8 cellular contexts compared by ENCODE assay signal in the genomic region with DNA sequence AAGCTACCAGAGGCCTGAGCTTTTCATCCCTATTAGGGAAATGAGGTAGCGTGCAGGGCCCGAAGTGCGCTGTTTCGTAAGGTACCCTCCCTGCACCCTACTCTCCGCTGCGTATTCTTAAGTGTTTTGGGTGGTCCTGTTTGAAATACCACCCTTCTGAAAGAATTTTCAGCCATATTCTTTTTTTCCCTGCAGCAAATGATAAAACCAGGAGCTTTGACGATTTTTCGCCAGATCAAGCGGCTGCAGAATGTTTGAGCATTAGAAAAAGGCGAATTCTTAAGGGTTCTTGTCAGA. TPM values are rescaled to one million over a fixed set of nuclear protein-coding genes. Genes with fewer than 3 reads are reported as not detected.
A peak's percentile ranks its signal among the peaks of the same experiment; 100 is the strongest.
DNase-seq lines count a peak whose midpoint lies in the region; ATAC-seq and TF ChIP-seq lines count a peak whose summit lies in the region.

No MANE protein-coding gene starts in this region.

- peak; percentile 5; the same call in 1 of the 2 replicates for ATAC-seq in IMR-90 (ENCODE audit: low read depth)
- peak in 1 of 2 donors; percentile 8 for ATAC-seq in stimulated activated naive B cell treated with anti-CD40 and anti-IgM and Interleukin-4, amounts not matched to agents 10 μg/mL and 1 μg/mL and 100 μg/mL, for 72 hours (replicated peaks)

- 0 out of 2 replicates have a peak, but pooled peaks cover 3% of the 10 kb centered on the region for H3K9me1 ChIP-seq in IMR-90 (ENCODE audit: insufficient read depth, low read length)

- H3K4me3 ChIP-seq in BLaER1 treated with 17β-estradiol and CSF1 and Interleukin-3, amounts not matched to agents 10 nM and 100 nM, result peak overlapping the region; percentile 81 to 100 (median 96)
- H3K4me3 ChIP-seq in IMR-90 (ENCODE audit: insufficient read depth, low read depth, low read length) (peak overlapping the region; percentile 91), adipocyte (ENCODE audit: low read length) (peak overlapping the region; percentile 96), iPS-11a (ENCODE audit: low read depth, low read length) (peak overlapping the region; percentile 99)

- H3K9me3 ChIP-seq in BLaER1 treated with 17β-estradiol and CSF1 and Interleukin-3, amounts not matched to agents 10 nM and 100 nM (replicated peaks in 1 of 11), result no peaks in the 10 kb centered on the region
- H3K9me3 ChIP-seq in IMR-90 (ENCODE audit: control insufficient read depth, insufficient read depth, low read length) (no peaks in the 10 kb centered on the region), adipocyte (ENCODE audit: control insufficient read depth, low read length) (no peaks in the 10 kb centered on the region)

- no CpG with 5 or more reads among the region's 10 CpGs for WGBS in IMR-90 (ENCODE audit: extremely low coverage in 2 of 2, insufficient read length in 1 of 2), 2 experiments

- in situ Hi-C loops in IMR-90 (cut with MboI; ENCODE audit: low sequenced_read_pairs), result no loop called here

- peak overlapping the region; percentile 90 to 99 (median 98) for H3K9ac ChIP-seq in BLaER1 treated with 17β-estradiol and CSF1 and Interleukin-3, amounts not matched to agents 10 nM and 100 nM
- H3K9ac ChIP-seq in IMR-90 (ENCODE audit: low read depth, low read length) (peak overlapping the region; percentile 91), adipocyte (ENCODE audit: low read length) (peak overlapping the region; percentile 99)

- peak overlapping the region; percentile 4 to 61; a peak in 1 of 4 replicates for H4K8ac ChIP-seq in IMR-90 (ENCODE audit: low read depth in 2 of 2, low read length in 2 of 2)

- peak overlapping the region; percentile 80 to 98 (median 90) for H3K4me2 ChIP-seq in BLaER1 treated with 17β-estradiol and CSF1 and Interleukin-3, amounts not matched to agents 10 nM and 100 nM
- peak overlapping the region; percentile 92 for H3K4me2 ChIP-seq in IMR-90 (ENCODE audit: low read depth, low read length)

- no peaks in the 10 kb centered on the region for H3K9me3 Mint-ChIP-seq in stimulated activated naive B cell treated with anti-CD40 and anti-IgM and Interleukin-4, amounts not matched to agents 10 μg/mL and 1 μg/mL and 100 μg/mL, for 72 hours

- peak overlapping the region; percentile 63 for H3K23ac ChIP-seq in IMR-90 (ENCODE audit: low read depth, low read length)

- peaks cover 28 to 54% (median 49%) of the 10 kb centered on the region in 11 experiments; a peak in 21 of 22 replicates for H4K20me1 ChIP-seq in BLaER1 treated with 17β-estradiol and CSF1 and Interleukin-3, amounts not matched to agents 10 nM and 100 nM
- peaks cover 22% of the 10 kb centered on the region; the same call in 1 of the 2 replicates for H4K20me1 ChIP-seq in IMR-90 (ENCODE audit: insufficient read depth, low read length)

- H3K27ac ChIP-seq in BLaER1 treated with 17β-estradiol and CSF1 and Interleukin-3, amounts not matched to agents 10 nM and 100 nM, result peak overlapping the region; percentile 90 to 99 (median 98); a peak in 21 of 22 replicates
- H3K27ac ChIP-seq in IMR-90 (ENCODE audit: insufficient read depth, low read length), result peak overlapping the region; percentile 92

- peak overlapping the region; percentile 95 for H3K56ac ChIP-seq in IMR-90 (ENCODE audit: extremely low read depth, insufficient read depth, low read length)

- POLR2A ChIA-PET in IMR-90 (lab: Charles Lee; ENCODE audit: unreplicated experiment), result no interaction called here
- POLR2A ChIA-PET in HEK293T (lab: Yijun Ruan, JAX), result interaction anchor here (1.0 to 1.7 kb wide), 3 partner anchors 37 to 147 kb away, joined by 3 to 4 read pairs (median 3); no protein-coding TSS in a partner anchor

- H2AFZ ChIP-seq in IMR-90 (replicated peaks; ENCODE audit: low read length, poor library complexity), result peak overlapping the region; percentile 98

- dilution Hi-C loops in IMR-90 (cut with HindIII; ENCODE audit: low sequenced_read_pairs, unreplicated experiment), result no loop called here

- peak overlapping the region; percentile 86 for H2BK5ac ChIP-seq in IMR-90 (ENCODE audit: low read depth, low read length, poor library complexity, severe bottlenecking)

- no peak overlapping the region for H2BK20ac ChIP-seq in IMR-90 (ENCODE audit: low read depth, low read length)

- CTCF ChIA-PET in IMR-90 (lab: Yijun Ruan, JAX) (interaction anchor here (0.5 to 3.1 kb wide), 3 partner anchors 23 to 218 kb away, joined by 3 to 12 read pairs (median 3); no protein-coding TSS in a partner anchor), HEK293T (lab: Yijun Ruan, JAX) (interaction anchor here (1.0 kb wide), 1 partner anchor 62 kb away, joined by 5 read pairs; no protein-coding TSS in a partner anchor)

- BruUV-seq in IMR-90 (replicated peaks; lab: Mats Ljungman, UMichigan), result no TSS peak

- no peak overlapping the region for H4K5ac ChIP-seq in IMR-90 (ENCODE audit: low read depth, low read length)

- peaks cover 18 to 23% of the 10 kb centered on the region in 2 donors for H3K36me3 Mint-ChIP-seq in stimulated activated naive B cell treated with anti-CD40 and anti-IgM and Interleukin-4, amounts not matched to agents 10 μg/mL and 1 μg/mL and 100 μg/mL, for 72 hours

- peak overlapping the region; percentile 67; the same call in 1 of the 2 replicates for H3K18ac ChIP-seq in IMR-90 (ENCODE audit: low read depth, low read length)

- peaks cover 31 to 68% (median 37%) of the 10 kb centered on the region in 10 experiments for H3K4me1 ChIP-seq in BLaER1 treated with 17β-estradiol and CSF1 and Interleukin-3, amounts not matched to agents 10 nM and 100 nM
- H3K4me1 ChIP-seq in IMR-90 (ENCODE audit: control insufficient read depth, insufficient read depth, low read length) (no peaks in the 10 kb centered on the region), adipocyte (ENCODE audit: control insufficient read depth, insufficient read depth, low read length) (peaks cover 31% of the 10 kb centered on the region)

- no peak overlapping the region for H2BK15ac ChIP-seq in IMR-90 (ENCODE audit: low read depth, low read length)

- no peaks in the 10 kb centered on the region for H3K27me3 ChIP-seq in BLaER1 treated with 17β-estradiol and CSF1 and Interleukin-3, amounts not matched to agents 10 nM and 100 nM
- H3K27me3 ChIP-seq in IMR-90 (ENCODE audit: control insufficient read depth, insufficient read depth, low read length), result no peaks in the 10 kb centered on the region
- H3K27me3 ChIP-seq in adipocyte (replicated peaks; ENCODE audit: control insufficient read depth, insufficient read depth, low read length), result no peaks in the 10 kb centered on the region

- H2AK5ac ChIP-seq in IMR-90 (ENCODE audit: low read depth, low read length), result no peak overlapping the region

- H3K27me3 Mint-ChIP-seq in stimulated activated naive B cell treated with anti-CD40 and anti-IgM and Interleukin-4, amounts not matched to agents 10 μg/mL and 1 μg/mL and 100 μg/mL, for 72 hours, result no peaks in the 10 kb centered on the region

- intact Hi-C loops in IMR-90 (cut with micrococcal nuclease), result loop anchor here (5.0 kb wide), 1 partner anchor 40 kb away; no protein-coding TSS in a partner anchor

- peak overlapping the region; percentile 95 for H3K27ac Mint-ChIP-seq in stimulated activated naive B cell treated with anti-CD40 and anti-IgM and Interleukin-4, amounts not matched to agents 10 μg/mL and 1 μg/mL and 100 μg/mL, for 72 hours

- TF ChIP-seq RAD21 in IMR-90 (IDR thresholded peaks at IDR 0.05; ENCODE audit: low read length), result no peak

- H3K4me3 Mint-ChIP-seq in stimulated activated naive B cell treated with anti-CD40 and anti-IgM and Interleukin-4, amounts not matched to agents 10 μg/mL and 1 μg/mL and 100 μg/mL, for 72 hours, result peak overlapping the region; percentile 98 to 99

- no peak overlapping the region for H4K91ac ChIP-seq in IMR-90 (ENCODE audit: insufficient read depth, low read depth, low read length)

- DNase-seq in IMR-90 (no peak), adipocyte (ENCODE audit: low read depth) (peak; percentile 77), NCI-H526 treated with DMSO at 0.1 percent for 48 hours (lab: John Stamatoyannopoulos, UW) (no peak), AG08396 (ENCODE audit: low spot score) (no peak), HEK293T (ENCODE audit: extremely low spot score) (no peak)
- DNase-seq in stimulated activated naive B cell treated with anti-CD40 and anti-IgM and Interleukin-4, amounts not matched to agents 10 μg/mL and 1 μg/mL and 100 μg/mL, for 72 hours, result peak; percentile 9

- TF ChIP-seq CTCF in IMR-90 (conservative IDR thresholded peaks at IDR 0.05; ENCODE audit: low read depth, low read length), result no peak

- TF ChIP-seq POLR2A in IMR-90 (IDR thresholded peaks at IDR 0.05; ENCODE audit: low read depth, low read length), result no peak

- H3K14ac ChIP-seq in IMR-90 (replicated peaks; ENCODE audit: low read depth, low read length), result peak overlapping the region; percentile 92

- H3K36me3 ChIP-seq in BLaER1 treated with 17β-estradiol and CSF1 and Interleukin-3, amounts not matched to agents 10 nM and 100 nM, result peaks cover 0 to 24% (median 20%) of the 10 kb centered on the region in 11 experiments; a peak in 18 of 22 replicates
- H3K36me3 ChIP-seq in IMR-90 (ENCODE audit: control insufficient read depth, insufficient read depth, low read length) (no peaks in the 10 kb centered on the region), adipocyte (ENCODE audit: control insufficient read depth, insufficient read depth, low read length, severe bottlenecking) (no peaks in the 10 kb centered on the region)

- H3K4me1 Mint-ChIP-seq in stimulated activated naive B cell treated with anti-CD40 and anti-IgM and Interleukin-4, amounts not matched to agents 10 μg/mL and 1 μg/mL and 100 μg/mL, for 72 hours, result peaks cover 28 to 50% of the 10 kb centered on the region in 2 donors

- peak overlapping the region; percentile 93 for H2AK9ac ChIP-seq in IMR-90 (replicated peaks; ENCODE audit: low read depth, low read length, poor library complexity)

- H2BK120ac ChIP-seq in IMR-90 (ENCODE audit: low read depth, low read length), result no peak overlapping the region

- H3K4ac ChIP-seq in IMR-90 (ENCODE audit: low read depth, low read length), result peak overlapping the region; percentile 80

- H3K79me1 ChIP-seq in IMR-90 (ENCODE audit: low read depth in 1 of 2, low read length in 2 of 2), result peaks cover 8 to 57% of the 10 kb centered on the region in 2 experiments

TF ChIP-seq in IMR-90, 13 proteins besides CTCF, POLR2A, EP300 and RAD21 (continues in another document):
- TF ChIP-seq MAZ (IDR thresholded peaks at IDR 0.05; ENCODE audit: borderline replicate concordance, low read depth, low read length), result no peak
- no peak for TF ChIP-seq BHLHE40 (IDR thresholded peaks at IDR 0.05; ENCODE audit: low read depth, low read length)
- 0 out of 2 replicates have a peak, but pooled peaks have one; percentile 29 for TF ChIP-seq CEBPB (IDR thresholded peaks at IDR 0.05; ENCODE audit: low read depth, low read length)

TF ChIP-seq in HEK293T, 16 proteins besides CTCF, POLR2A, EP300 and RAD21 (continues in another document):
- TF ChIP-seq LEF1 (IDR thresholded peaks at IDR 0.05; ENCODE audit: borderline replicate concordance) (no peak), CTBP1 (IDR thresholded peaks at IDR 0.05; ENCODE audit: borderline replicate concordance) (no peak), BHLHE40 (IDR thresholded peaks at IDR 0.05; ENCODE audit: borderline replicate concordance) (no peak), FOXA1 (IDR thresholded peaks at IDR 0.05) (no peak), ZNF384 (IDR thresholded peaks at IDR 0.05) (no peak)

RNA-seq across cellular contexts. Expression of a gene that starts 1.2 kb away (rescaled TPM):
- total RNA-seq in IMR-90 (2012; rRNA removed), result 14.7 and 23.6 TPM in 2 replicates
- 5.7 and 7.8 TPM in 2 replicates for polyA plus RNA-seq in IMR-90 (2012; rRNA removed)
- polyA plus RNA-seq in IMR-90 (2012; cell fraction: cytosol; rRNA removed), result 1.1 and 1.7 TPM in 2 replicates
- 1.8 and 10.0 TPM in 2 replicates for polyA plus RNA-seq in IMR-90 (2012; cell fraction: nucleus; rRNA removed; ENCODE audit: low replicate concordance)

Comparison
In these comparisons a context has a peak if more than half of its experiments do, and no peak if none do; other contexts are left out.
1. DNase-seq: peak in adipocyte (single experiment) and stimulated activated naive B cell treated with anti-CD40 and anti-IgM and Interleukin-4, amounts not matched to agents 10 μg/mL and 1 μg/mL and 100 μg/mL, for 72 hours (single experiment); none in IMR-90 (single experiment), NCI-H526 treated with DMSO at 0.1 percent for 48 hours (single experiment), AG08396 (single experiment) and HEK293T (single experiment).
2. Peak in every context shown above with its lines, with median percentiles within 50 percentile points of each other: H3K4me3 ChIP-seq and H3K9ac ChIP-seq.